Comparison of ENCODE assay signal across 27 cellular contexts in genomic region chr2:236211281-236211680, GRCh38. TPM values are rescaled to one million over a fixed set of nuclear protein-coding genes. Genes with fewer than 3 reads are reported as not detected.
"Had no signal": no experiment of that assay in that cellular context is flagged by ENCODE, and none has a peak within 500 bp of the region (broad histone marks: within the 10 kb centered on the region; RNA-seq: fewer than 3 reads in every experiment).

No MANE protein-coding gene starts in this region.

- DNase-seq: activated CD4-positive, alpha-beta memory T cell treated with anti-CD3 and anti-CD28 coated beads, Interleukin-2, amount 10 ng/mL, durations not matched to agents 7 days and 5 days; activated CD4-positive, alpha-beta T cell treated with anti-CD3 and anti-CD28 coated beads for 1 hour; activated CD4-positive, alpha-beta T cell treated with anti-CD3 and anti-CD28 coated beads, Interleukin-2, amount 10 ng/mL, durations not matched to agents 7 days and 5 days; activated CD8-positive, alpha-beta memory T cell treated with anti-CD3 and anti-CD28 coated beads, Interleukin-2, amount 50 U/mL, for 48 hours; activated gamma-delta T cell treated with Interleukin-2 at 50 U/mL for 16 hours; activated T-cell treated with anti-CD3 and anti-CD28 coated beads, Interleukin-2, amount 50 U/mL, for 4 hours; effector CD8-positive, alpha-beta T cell; glutamatergic neuron; left ventricle myocardium superior; mammary epithelial cell; nucleus accumbens; right lobe of liver; stimulated activated CD4-positive, alpha-beta T cell treated with anti-CD3 and anti-CD28 coated beads, Interleukin-4, amount 100 ng/mL, for 1 hour; stimulated activated naive CD8-positive, alpha-beta T cell treated with anti-CD3 and anti-CD28 coated beads, Interleukin-15, Interleukin-2, amounts not matched to agents 100 U/mL and 50 U/mL, for 24 hours; T-helper 2 cell; testis; transverse colon; uterus had no signal

- FAIRE-seq: endometrium, frontal cortex, islet of Langerhans had no signal

- H3K4me1 ChIP-seq: parathyroid adenoma, right lobe of liver, testis, transverse colon, uterus had no signal

- H3K27me3 Mint-ChIP-seq: activated CD4-positive, alpha-beta memory T cell treated with anti-CD3 and anti-CD28 coated beads, Interleukin-2, amount 10 ng/mL, durations not matched to agents 7 days and 5 days; activated CD4-positive, alpha-beta T cell treated with anti-CD3 and anti-CD28 coated beads, Interleukin-2, amount 10 ng/mL, durations not matched to agents 7 days and 5 days had no signal

- H3K9me3 Mint-ChIP-seq: activated CD4-positive, alpha-beta memory T cell treated with anti-CD3 and anti-CD28 coated beads, Interleukin-2, amount 10 ng/mL, durations not matched to agents 7 days and 5 days; activated T-helper 17 cell treated with anti-CD3 and anti-CD28 coated beads, Interleukin-2, amount 50 U/mL, for 72 hours; central memory CD8-positive, alpha-beta T cell had no signal

- H3K27ac Mint-ChIP-seq: activated CD4-positive, alpha-beta memory T cell treated with anti-CD3 and anti-CD28 coated beads, Interleukin-2, amount 10 ng/mL, durations not matched to agents 7 days and 5 days; activated CD4-positive, alpha-beta T cell treated with anti-CD3 and anti-CD28 coated beads, Interleukin-2, amount 10 ng/mL, durations not matched to agents 7 days and 5 days; activated naive CD4-positive, alpha-beta T cell treated with anti-CD3 and anti-CD28 coated beads, Interleukin-2, amount 50 U/mL, for 72 hours; activated T-helper 17 cell treated with anti-CD3 and anti-CD28 coated beads, Interleukin-2, amount 50 U/mL, for 72 hours; nephron had no signal

- H3K4me3 ChIP-seq: right lobe of liver, testis, transverse colon, uterus had no signal

- H3K4me1 Mint-ChIP-seq: activated CD4-positive, alpha-beta memory T cell treated with anti-CD3 and anti-CD28 coated beads, Interleukin-2, amount 10 ng/mL, durations not matched to agents 7 days and 5 days; activated CD4-positive, alpha-beta T cell treated with anti-CD3 and anti-CD28 coated beads, Interleukin-2, amount 10 ng/mL, durations not matched to agents 7 days and 5 days; activated T-helper 17 cell treated with anti-CD3 and anti-CD28 coated beads, Interleukin-2, amount 50 U/mL, for 72 hours; central memory CD8-positive, alpha-beta T cell; nephron had no signal

- H3K9me3 ChIP-seq: right lobe of liver, testis, transverse colon, uterus had no signal

- H3K27me3 ChIP-seq: right lobe of liver, testis, uterus had no signal

- H3K36me3 ChIP-seq: right lobe of liver, transverse colon, uterus had no signal

- H3K9ac ChIP-seq: parathyroid adenoma had no signal

- H3K27ac ChIP-seq: epithelial cell of prostate, parathyroid adenoma, right lobe of liver, testis, transverse colon, uterus had no signal

- H3K4me3 Mint-ChIP-seq: activated CD4-positive, alpha-beta memory T cell treated with anti-CD3 and anti-CD28 coated beads, Interleukin-2, amount 10 ng/mL, durations not matched to agents 7 days and 5 days; activated CD4-positive, alpha-beta T cell treated with anti-CD3 and anti-CD28 coated beads, Interleukin-2, amount 10 ng/mL, durations not matched to agents 7 days and 5 days; activated T-cell treated with anti-CD3 and anti-CD28 coated beads, Interleukin-2, amount 50 U/mL, for 4 hours; activated T-helper 17 cell treated with anti-CD3 and anti-CD28 coated beads, Interleukin-2, amount 50 U/mL, for 72 hours; central memory CD8-positive, alpha-beta T cell; nephron had no signal

RNA-seq across cellular contexts. Expression of gene GBX2, which starts 43.1 kb away (rescaled TPM):
- polyA plus RNA-seq: mammary epithelial cell had no signal

RNA-seq across cellular contexts. Expression of gene ASB18, which starts 52.9 kb away (rescaled TPM):
- polyA plus RNA-seq: mammary epithelial cell had no signal
